Comparison of ENCODE assay signal across 15 cellular contexts in genomic region chr4:55036405-55036804, GRCh38.
DNase-seq lines count a peak whose midpoint lies in the region; ATAC-seq and TF ChIP-seq lines count a peak whose summit lies in the region.
"Had no signal": no experiment of that assay in that cellular context is flagged by ENCODE, and none has a peak within 500 bp of the region (broad histone marks: within the 10 kb centered on the region; RNA-seq: fewer than 3 reads in every experiment).

No MANE protein-coding gene starts in this region.

- H3K9me3 Mint-ChIP-seq in mesothelial cell of epicardium = peaks cover 11% of the 10 kb centered on the region

- WGBS in esophagus muscularis mucosa = 78% methylated on average over 3 of the region's 3 CpGs

- H3K27ac ChIP-seq in left ventricle myocardium inferior (replicated peaks) (peak overlapping the region; percentile 11), esophagus muscularis mucosa (replicated peaks in 1 of 4) (peak overlapping the region in 3 of 4 donors; percentile 40 to 84 (median 82))
- H3K27ac ChIP-seq: 22Rv1 had no signal

- H3K4me3 ChIP-seq in left ventricle myocardium inferior (no peak overlapping the region), esophagus muscularis mucosa (no peak overlapping the region)

- TF ChIP-seq CTCF in left ventricle myocardium inferior (IDR thresholded peaks at IDR 0.05; ENCODE audit: borderline replicate concordance) (no peak), esophagus muscularis mucosa (IDR thresholded peaks at IDR 0.05) (no peak), mesothelial cell of epicardium (IDR thresholded peaks at IDR 0.05; ENCODE audit: unreplicated experiment) (no peak)

- no peaks in the 10 kb centered on the region for H3K27me3 Mint-ChIP-seq in mesothelial cell of epicardium (ENCODE audit: low read depth)

- DNase-seq in left ventricle myocardium inferior = no peak
- DNase-seq in Right ventricle myocardium inferior (ENCODE audit: missing footprints) = no peak
- no peak for DNase-seq in esophagus muscularis mucosa (ENCODE audit: extremely low spot score)
- DNase-seq in mesothelial cell of epicardium (ENCODE audit: low spot score in 2 of 2, unreplicated experiment in 2 of 2) = no peak
- DNase-seq in MV-4-11 (lab: John Stamatoyannopoulos, UW) = no peak
- DNase-seq in Kasumi-1 (lab: John Stamatoyannopoulos, UW) = no peak
- DNase-seq in AML-193 (lab: John Stamatoyannopoulos, UW) = no peak
- DNase-seq in activated CD4-positive, alpha-beta T cell treated with anti-CD3 and anti-CD28 coated beads for 48 hours = no peak
- DNase-seq: DMS79 treated with DMSO at 0.1 percent for 48 hours, NCI-H1105 treated with DMSO at 0.1 percent for 48 hours, NCI-H1694, NCI-H2081 treated with DMSO at 0.1 percent for 48 hours, NCI-H748 treated with DMSO at 0.1 percent for 48 hours, OCI-M1 had no signal

- no peak for TF ChIP-seq POLR2A in esophagus muscularis mucosa (IDR thresholded peaks at IDR 0.05; ENCODE audit: low read depth)

- H3K4me3 Mint-ChIP-seq in mesothelial cell of epicardium = no peak overlapping the region

- TF ChIP-seq EP300 in esophagus muscularis mucosa (IDR thresholded peaks at IDR 0.05) = no peak

- peaks cover 3% of the 10 kb centered on the region for H3K9me3 ChIP-seq in left ventricle myocardium inferior (replicated peaks)
- peaks cover 0 to 4% (median 3%) of the 10 kb centered on the region in 4 donors for H3K9me3 ChIP-seq in esophagus muscularis mucosa

- intact Hi-C loops in left ventricle myocardium inferior (cut with micrococcal nuclease) = no loop called here
- intact Hi-C loops in Right ventricle myocardium inferior (cut with DNase I) = loop anchor here (5.0 kb wide), 1 partner anchor 41 kb away; no protein-coding TSS in a partner anchor
- intact Hi-C loops in esophagus muscularis mucosa (cut with DNase I) = no loop called here

- ATAC-seq in Right ventricle myocardium inferior = no peak

- peaks cover 42% of the 10 kb centered on the region for H3K4me1 Mint-ChIP-seq in mesothelial cell of epicardium

- H3K36me3 ChIP-seq in left ventricle myocardium inferior (no peaks in the 10 kb centered on the region), esophagus muscularis mucosa (no peaks in the 10 kb centered on the region)

- H3K4me1 ChIP-seq in left ventricle myocardium inferior = peaks cover 68% of the 10 kb centered on the region
- peaks cover 43 to 88% (median 76%) of the 10 kb centered on the region in 4 donors for H3K4me1 ChIP-seq in esophagus muscularis mucosa

- peaks cover 9% of the 10 kb centered on the region for H3K36me3 Mint-ChIP-seq in mesothelial cell of epicardium

- H3K27me3 ChIP-seq in left ventricle myocardium inferior (ENCODE audit: low read depth) = no peaks in the 10 kb centered on the region
- H3K27me3 ChIP-seq in esophagus muscularis mucosa = no peaks in the 10 kb centered on the region

- H3K27ac Mint-ChIP-seq in mesothelial cell of epicardium = peak overlapping the region; percentile 91
